ENCODE assay signal across 8 cellular contexts in genomic region chrX:27186671-27187070, GRCh38.
DNase-seq lines count a peak whose midpoint lies in the region; ATAC-seq and TF ChIP-seq lines count a peak whose summit lies in the region.

No MANE protein-coding gene starts in this region.

- no peak for TF ChIP-seq POLR2A in Peyer's patch (IDR thresholded peaks at IDR 0.05)

- no peak overlapping the region for H3K4me2 ChIP-seq in neural progenitor cell

- H3K4me3 ChIP-seq in AG04450 (ENCODE audit: low read depth, low read length): no peak overlapping the region
- no peak overlapping the region for H3K4me3 ChIP-seq in Peyer's patch
- H3K4me3 ChIP-seq in coronary artery: no peak overlapping the region
- no peak overlapping the region for H3K4me3 ChIP-seq in neural progenitor cell

- H3K27ac Mint-ChIP-seq in neural progenitor cell: no peak overlapping the region

- H3K36me3 ChIP-seq in Peyer's patch (no peaks in the 10 kb centered on the region), neural progenitor cell (no peaks in the 10 kb centered on the region)

- H3K9me3 Mint-ChIP-seq in neural progenitor cell: peaks cover 6% of the 10 kb centered on the region

- H3K9me3 ChIP-seq in AG04450 (ENCODE audit: control insufficient read depth, insufficient read depth, low read length) (no peaks in the 10 kb centered on the region), Peyer's patch (no peaks in the 10 kb centered on the region), neural progenitor cell (ENCODE audit: low read depth) (peaks cover 5% of the 10 kb centered on the region)

- no peaks in the 10 kb centered on the region for H3K4me1 Mint-ChIP-seq in neural progenitor cell

- H3K4me3 Mint-ChIP-seq in neural progenitor cell: no peak overlapping the region

- no peak overlapping the region for H3K9ac ChIP-seq in neural progenitor cell

- POLR2A ChIA-PET in AG04450 (lab: Yijun Ruan, JAX): no interaction called here

- DNase-seq in AG04450 (ENCODE audit: low read depth, low spot score) (no peak), EL (peak; percentile 0), HPDE6-E6E7 (ENCODE audit: extremely low spot score) (peak; percentile 5), Peyer's patch (peak in 1 of 3 donors; percentile 50), coronary artery (ENCODE audit: low spot score) (no peak), neural progenitor cell (ENCODE audit: low spot score) (peak; percentile 35), dedifferentiated amniotic fluid mesenchymal stem cell (ENCODE audit: extremely low spot score) (no peak)

- no peak for ATAC-seq in HG03571 (IDR thresholded peaks at IDR 0.05; ENCODE audit: unreplicated experiment)

- no peaks in the 10 kb centered on the region for H3F3A ChIP-seq in neural progenitor cell (ENCODE audit: low read depth)

- TF ChIP-seq CTCF in AG04450 (IDR thresholded peaks at IDR 0.05; ENCODE audit: low read depth, low read length): peak; percentile 60
- peak; percentile 31 to 51 (median 42) for TF ChIP-seq CTCF in Peyer's patch (IDR thresholded peaks at IDR 0.05)
- TF ChIP-seq CTCF in coronary artery (IDR thresholded peaks at IDR 0.05): peak; percentile 49
- TF ChIP-seq CTCF in neural progenitor cell (IDR thresholded peaks at IDR 0.05): peak; percentile 78

- H2AFZ ChIP-seq in neural progenitor cell (replicated peaks): no peak overlapping the region

- H3K4me1 ChIP-seq in Peyer's patch: no peaks in the 10 kb centered on the region
- H3K4me1 ChIP-seq in neural progenitor cell: no peaks in the 10 kb centered on the region

- CTCF ChIA-PET in AG04450 (lab: Charles Lee): interaction anchor here (1.0 to 1.2 kb wide), 4 partner anchors 743 to 1663 kb away, joined by 3 to 7 read pairs (median 4); no protein-coding TSS in a partner anchor

- peaks cover 5% of the 10 kb centered on the region for H3K27me3 Mint-ChIP-seq in neural progenitor cell (ENCODE audit: insufficient read depth, low read depth)

- no peaks in the 10 kb centered on the region for H3K36me3 Mint-ChIP-seq in neural progenitor cell

- H3K27me3 ChIP-seq in AG04450 (ENCODE audit: control insufficient read depth, insufficient read depth, low read length) (no peaks in the 10 kb centered on the region), Peyer's patch (no peaks in the 10 kb centered on the region), neural progenitor cell (no peaks in the 10 kb centered on the region)

- H3K27ac ChIP-seq in AG04450 (ENCODE audit: low read depth, low read length) (no peak overlapping the region), Peyer's patch (no peak overlapping the region), coronary artery (no peak overlapping the region), neural progenitor cell (no peak overlapping the region)

- no peaks in the 10 kb centered on the region for H3K79me2 ChIP-seq in neural progenitor cell (ENCODE audit: low read depth)

- H4K20me1 ChIP-seq in neural progenitor cell (ENCODE audit: low read depth): no peaks in the 10 kb centered on the region

Comparison
In these comparisons a context has a peak if more than half of its experiments do, and no peak if none do; other contexts are left out.
1. DNase-seq: peak in EL (single experiment), HPDE6-E6E7 (single experiment) and neural progenitor cell (single experiment); none in AG04450 (single experiment), coronary artery (single experiment) and dedifferentiated amniotic fluid mesenchymal stem cell (single experiment).
2. Peak in every context shown above with its lines, with median percentiles within 50 percentile points of each other: CTCF ChIP-seq.